Comparison of ENCODE assay signal across 2 cellular contexts in the genomic region with DNA sequence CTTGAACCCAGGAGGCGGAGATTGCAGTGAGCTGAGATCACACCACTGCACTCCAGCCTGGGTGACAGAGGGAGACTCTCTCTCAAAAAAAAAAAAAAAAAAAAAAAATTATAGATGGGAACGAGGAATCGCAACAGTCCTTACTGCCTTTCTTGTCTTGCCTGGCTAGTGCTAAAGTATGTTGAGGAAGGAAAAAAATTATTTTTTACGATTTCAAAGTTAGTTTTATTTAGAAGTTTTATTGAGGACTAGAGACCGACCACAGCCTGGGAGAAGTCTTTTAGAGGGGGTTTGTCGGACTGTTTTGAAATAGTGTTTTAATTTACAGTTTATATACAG.
TF ChIP-seq lines count a peak whose summit lies in the region.

No MANE protein-coding gene starts in this region.

TF ChIP-seq in SK-N-SH, 30 proteins besides CTCF, POLR2A, EP300 and RAD21 (continued from another document):
- TF ChIP-seq, protein P1, sequence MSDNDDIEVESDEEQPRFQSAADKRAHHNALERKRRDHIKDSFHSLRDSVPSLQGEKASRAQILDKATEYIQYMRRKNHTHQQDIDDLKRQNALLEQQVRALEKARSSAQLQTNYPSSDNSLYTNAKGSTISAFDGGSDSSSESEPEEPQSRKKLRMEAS (IDR thresholded peaks at IDR 0.05; ENCODE audit: low read depth) = no peak
- TF ChIP-seq MXI1 (IDR thresholded peaks at IDR 0.05; ENCODE audit: low read depth, low read length) = no peak
- no peak for TF ChIP-seq RXRA (IDR thresholded peaks at IDR 0.05; ENCODE audit: borderline replicate concordance, low read depth)
- no peak for TF ChIP-seq RCOR1 (IDR thresholded peaks at IDR 0.05; ENCODE audit: low read length)
- TF ChIP-seq, protein P2, sequence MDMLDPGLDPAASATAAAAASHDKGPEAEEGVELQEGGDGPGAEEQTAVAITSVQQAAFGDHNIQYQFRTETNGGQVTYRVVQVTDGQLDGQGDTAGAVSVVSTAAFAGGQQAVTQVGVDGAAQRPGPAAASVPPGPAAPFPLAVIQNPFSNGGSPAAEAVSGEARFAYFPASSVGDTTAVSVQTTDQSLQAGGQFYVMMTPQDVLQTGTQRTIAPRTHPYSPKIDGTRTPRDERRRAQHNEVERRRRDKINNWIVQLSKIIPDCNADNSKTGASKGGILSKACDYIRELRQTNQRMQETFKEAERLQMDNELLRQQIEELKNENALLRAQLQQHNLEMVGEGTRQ (IDR thresholded peaks at IDR 0.05; ENCODE audit: borderline replicate concordance, low read depth, low read length) = no peak
- TF ChIP-seq, protein P3, sequence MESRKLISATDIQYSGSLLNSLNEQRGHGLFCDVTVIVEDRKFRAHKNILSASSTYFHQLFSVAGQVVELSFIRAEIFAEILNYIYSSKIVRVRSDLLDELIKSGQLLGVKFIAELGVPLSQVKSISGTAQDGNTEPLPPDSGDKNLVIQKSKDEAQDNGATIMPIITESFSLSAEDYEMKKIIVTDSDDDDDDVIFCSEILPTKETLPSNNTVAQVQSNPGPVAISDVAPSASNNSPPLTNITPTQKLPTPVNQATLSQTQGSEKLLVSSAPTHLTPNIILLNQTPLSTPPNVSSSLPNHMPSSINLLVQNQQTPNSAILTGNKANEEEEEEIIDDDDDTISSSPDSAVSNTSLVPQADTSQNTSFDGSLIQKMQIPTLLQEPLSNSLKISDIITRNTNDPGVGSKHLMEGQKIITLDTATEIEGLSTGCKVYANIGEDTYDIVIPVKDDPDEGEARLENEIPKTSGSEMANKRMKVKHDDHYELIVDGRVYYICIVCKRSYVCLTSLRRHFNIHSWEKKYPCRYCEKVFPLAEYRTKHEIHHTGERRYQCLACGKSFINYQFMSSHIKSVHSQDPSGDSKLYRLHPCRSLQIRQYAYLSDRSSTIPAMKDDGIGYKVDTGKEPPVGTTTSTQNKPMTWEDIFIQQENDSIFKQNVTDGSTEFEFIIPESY (IDR thresholded peaks at IDR 0.05; ENCODE audit: borderline replicate concordance, low read depth) = no peak
- TF ChIP-seq, protein P4, sequence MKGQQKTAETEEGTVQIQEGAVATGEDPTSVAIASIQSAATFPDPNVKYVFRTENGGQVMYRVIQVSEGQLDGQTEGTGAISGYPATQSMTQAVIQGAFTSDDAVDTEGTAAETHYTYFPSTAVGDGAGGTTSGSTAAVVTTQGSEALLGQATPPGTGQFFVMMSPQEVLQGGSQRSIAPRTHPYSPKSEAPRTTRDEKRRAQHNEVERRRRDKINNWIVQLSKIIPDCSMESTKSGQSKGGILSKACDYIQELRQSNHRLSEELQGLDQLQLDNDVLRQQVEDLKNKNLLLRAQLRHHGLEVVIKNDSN (IDR thresholded peaks at IDR 0.05; ENCODE audit: borderline replicate concordance, low read depth) = no peak
- TF ChIP-seq, protein P5, sequence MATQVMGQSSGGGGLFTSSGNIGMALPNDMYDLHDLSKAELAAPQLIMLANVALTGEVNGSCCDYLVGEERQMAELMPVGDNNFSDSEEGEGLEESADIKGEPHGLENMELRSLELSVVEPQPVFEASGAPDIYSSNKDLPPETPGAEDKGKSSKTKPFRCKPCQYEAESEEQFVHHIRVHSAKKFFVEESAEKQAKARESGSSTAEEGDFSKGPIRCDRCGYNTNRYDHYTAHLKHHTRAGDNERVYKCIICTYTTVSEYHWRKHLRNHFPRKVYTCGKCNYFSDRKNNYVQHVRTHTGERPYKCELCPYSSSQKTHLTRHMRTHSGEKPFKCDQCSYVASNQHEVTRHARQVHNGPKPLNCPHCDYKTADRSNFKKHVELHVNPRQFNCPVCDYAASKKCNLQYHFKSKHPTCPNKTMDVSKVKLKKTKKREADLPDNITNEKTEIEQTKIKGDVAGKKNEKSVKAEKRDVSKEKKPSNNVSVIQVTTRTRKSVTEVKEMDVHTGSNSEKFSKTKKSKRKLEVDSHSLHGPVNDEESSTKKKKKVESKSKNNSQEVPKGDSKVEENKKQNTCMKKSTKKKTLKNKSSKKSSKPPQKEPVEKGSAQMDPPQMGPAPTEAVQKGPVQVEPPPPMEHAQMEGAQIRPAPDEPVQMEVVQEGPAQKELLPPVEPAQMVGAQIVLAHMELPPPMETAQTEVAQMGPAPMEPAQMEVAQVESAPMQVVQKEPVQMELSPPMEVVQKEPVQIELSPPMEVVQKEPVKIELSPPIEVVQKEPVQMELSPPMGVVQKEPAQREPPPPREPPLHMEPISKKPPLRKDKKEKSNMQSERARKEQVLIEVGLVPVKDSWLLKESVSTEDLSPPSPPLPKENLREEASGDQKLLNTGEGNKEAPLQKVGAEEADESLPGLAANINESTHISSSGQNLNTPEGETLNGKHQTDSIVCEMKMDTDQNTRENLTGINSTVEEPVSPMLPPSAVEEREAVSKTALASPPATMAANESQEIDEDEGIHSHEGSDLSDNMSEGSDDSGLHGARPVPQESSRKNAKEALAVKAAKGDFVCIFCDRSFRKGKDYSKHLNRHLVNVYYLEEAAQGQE (IDR thresholded peaks at IDR 0.05; ENCODE audit: low read depth, low read length) = no peak
- no peak for TF ChIP-seq TCF12 (IDR thresholded peaks at IDR 0.05)

TF ChIP-seq in SK-N-SH treated with all-trans-retinoic acid at 6 μM for 48 hours, 23 proteins besides CTCF, POLR2A, EP300 and RAD21 (continued from another document):
- TF ChIP-seq, protein P6, sequence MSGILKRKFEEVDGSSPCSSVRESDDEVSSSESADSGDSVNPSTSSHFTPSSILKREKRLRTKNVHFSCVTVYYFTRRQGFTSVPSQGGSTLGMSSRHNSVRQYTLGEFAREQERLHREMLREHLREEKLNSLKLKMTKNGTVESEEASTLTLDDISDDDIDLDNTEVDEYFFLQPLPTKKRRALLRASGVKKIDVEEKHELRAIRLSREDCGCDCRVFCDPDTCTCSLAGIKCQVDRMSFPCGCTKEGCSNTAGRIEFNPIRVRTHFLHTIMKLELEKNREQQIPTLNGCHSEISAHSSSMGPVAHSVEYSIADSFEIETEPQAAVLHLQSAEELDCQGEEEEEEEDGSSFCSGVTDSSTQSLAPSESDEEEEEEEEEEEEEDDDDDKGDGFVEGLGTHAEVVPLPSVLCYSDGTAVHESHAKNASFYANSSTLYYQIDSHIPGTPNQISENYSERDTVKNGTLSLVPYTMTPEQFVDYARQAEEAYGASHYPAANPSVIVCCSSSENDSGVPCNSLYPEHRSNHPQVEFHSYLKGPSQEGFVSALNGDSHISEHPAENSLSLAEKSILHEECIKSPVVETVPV (CRISPR knock-in tag; IDR thresholded peaks at IDR 0.05) = no peak
- TF ChIP-seq TOX (CRISPR knock-in tag; IDR thresholded peaks at IDR 0.05; ENCODE audit: borderline replicate concordance) (no peak), PPARA (CRISPR knock-in tag; IDR thresholded peaks at IDR 0.05; ENCODE audit: borderline replicate concordance) (no peak), ARNTL (CRISPR knock-in tag; IDR thresholded peaks at IDR 0.05; ENCODE audit: borderline replicate concordance, low read depth) (no peak), ZNF70 (CRISPR knock-in tag; IDR thresholded peaks at IDR 0.05) (no peak), CSDC2 (CRISPR knock-in tag; IDR thresholded peaks at IDR 0.05) (no peak), ZNF8 (CRISPR knock-in tag; IDR thresholded peaks at IDR 0.05) (no peak), RARB (CRISPR knock-in tag; IDR thresholded peaks at IDR 0.05) (no peak), ESRRG (CRISPR knock-in tag; IDR thresholded peaks at IDR 0.05) (no peak), BACH2 (CRISPR knock-in tag; IDR thresholded peaks at IDR 0.05; ENCODE audit: borderline replicate concordance) (no peak)
- TF ChIP-seq, protein P7, sequence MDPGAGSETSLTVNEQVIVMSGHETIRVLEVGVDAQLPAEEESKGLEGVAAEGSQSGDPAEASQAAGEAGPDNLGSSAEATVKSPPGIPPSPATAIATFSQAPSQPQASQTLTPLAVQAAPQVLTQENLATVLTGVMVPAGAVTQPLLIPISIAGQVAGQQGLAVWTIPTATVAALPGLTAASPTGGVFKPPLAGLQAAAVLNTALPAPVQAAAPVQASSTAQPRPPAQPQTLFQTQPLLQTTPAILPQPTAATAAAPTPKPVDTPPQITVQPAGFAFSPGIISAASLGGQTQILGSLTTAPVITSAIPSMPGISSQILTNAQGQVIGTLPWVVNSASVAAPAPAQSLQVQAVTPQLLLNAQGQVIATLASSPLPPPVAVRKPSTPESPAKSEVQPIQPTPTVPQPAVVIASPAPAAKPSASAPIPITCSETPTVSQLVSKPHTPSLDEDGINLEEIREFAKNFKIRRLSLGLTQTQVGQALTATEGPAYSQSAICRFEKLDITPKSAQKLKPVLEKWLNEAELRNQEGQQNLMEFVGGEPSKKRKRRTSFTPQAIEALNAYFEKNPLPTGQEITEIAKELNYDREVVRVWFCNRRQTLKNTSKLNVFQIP (CRISPR knock-in tag; IDR thresholded peaks at IDR 0.05; ENCODE audit: borderline replicate concordance, low read depth) = no peak
- TF ChIP-seq, protein P8, sequence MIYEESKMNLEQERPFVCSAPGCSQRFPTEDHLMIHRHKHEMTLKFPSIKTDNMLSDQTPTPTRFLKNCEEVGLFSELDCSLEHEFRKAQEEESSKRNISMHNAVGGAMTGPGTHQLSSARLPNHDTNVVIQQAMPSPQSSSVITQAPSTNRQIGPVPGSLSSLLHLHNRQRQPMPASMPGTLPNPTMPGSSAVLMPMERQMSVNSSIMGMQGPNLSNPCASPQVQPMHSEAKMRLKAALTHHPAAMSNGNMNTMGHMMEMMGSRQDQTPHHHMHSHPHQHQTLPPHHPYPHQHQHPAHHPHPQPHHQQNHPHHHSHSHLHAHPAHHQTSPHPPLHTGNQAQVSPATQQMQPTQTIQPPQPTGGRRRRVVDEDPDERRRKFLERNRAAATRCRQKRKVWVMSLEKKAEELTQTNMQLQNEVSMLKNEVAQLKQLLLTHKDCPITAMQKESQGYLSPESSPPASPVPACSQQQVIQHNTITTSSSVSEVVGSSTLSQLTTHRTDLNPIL (CRISPR knock-in tag; IDR thresholded peaks at IDR 0.05; ENCODE audit: low read depth) = no peak
- TF ChIP-seq, protein P9, sequence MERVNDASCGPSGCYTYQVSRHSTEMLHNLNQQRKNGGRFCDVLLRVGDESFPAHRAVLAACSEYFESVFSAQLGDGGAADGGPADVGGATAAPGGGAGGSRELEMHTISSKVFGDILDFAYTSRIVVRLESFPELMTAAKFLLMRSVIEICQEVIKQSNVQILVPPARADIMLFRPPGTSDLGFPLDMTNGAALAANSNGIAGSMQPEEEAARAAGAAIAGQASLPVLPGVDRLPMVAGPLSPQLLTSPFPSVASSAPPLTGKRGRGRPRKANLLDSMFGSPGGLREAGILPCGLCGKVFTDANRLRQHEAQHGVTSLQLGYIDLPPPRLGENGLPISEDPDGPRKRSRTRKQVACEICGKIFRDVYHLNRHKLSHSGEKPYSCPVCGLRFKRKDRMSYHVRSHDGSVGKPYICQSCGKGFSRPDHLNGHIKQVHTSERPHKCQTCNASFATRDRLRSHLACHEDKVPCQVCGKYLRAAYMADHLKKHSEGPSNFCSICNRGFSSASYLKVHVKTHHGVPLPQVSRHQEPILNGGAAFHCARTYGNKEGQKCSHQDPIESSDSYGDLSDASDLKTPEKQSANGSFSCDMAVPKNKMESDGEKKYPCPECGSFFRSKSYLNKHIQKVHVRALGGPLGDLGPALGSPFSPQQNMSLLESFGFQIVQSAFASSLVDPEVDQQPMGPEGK (CRISPR knock-in tag; IDR thresholded peaks at IDR 0.05; ENCODE audit: borderline replicate concordance) = no peak
